Comparison of ENCODE assay signal across 35 cellular contexts in the genomic region with DNA sequence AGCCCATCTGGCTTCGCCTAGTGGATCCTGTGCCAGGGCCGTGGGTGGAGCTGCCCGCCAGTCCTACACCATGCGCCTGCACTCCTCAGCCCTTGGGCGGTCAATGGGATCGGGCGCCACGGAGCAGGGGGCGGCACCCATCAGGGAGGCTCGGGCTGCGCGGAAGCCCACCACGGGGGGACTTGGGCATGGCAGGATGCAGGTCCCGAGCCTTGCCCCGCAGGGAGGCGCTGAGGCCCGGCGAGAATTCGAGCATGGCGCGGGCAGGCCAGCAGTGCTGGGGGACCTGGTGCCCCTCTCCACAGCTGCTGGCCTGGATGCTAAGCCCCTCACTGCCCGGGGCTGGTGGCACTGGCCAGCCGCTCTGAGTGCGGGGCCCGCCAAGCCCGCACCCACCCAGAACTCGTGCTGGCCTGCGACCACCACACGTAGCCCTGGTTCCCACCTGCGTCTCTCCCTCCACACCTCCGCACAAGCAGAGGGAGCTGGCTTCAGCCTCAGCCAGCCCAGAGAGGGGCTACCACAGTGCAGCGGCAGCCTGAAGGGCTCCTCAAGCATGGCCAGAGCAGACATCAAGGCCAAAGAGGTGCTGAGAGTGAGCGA. TPM values are rescaled to one million over a fixed set of nuclear protein-coding genes. Genes with fewer than 3 reads are reported as not detected.
"Had no signal": no experiment of that assay in that cellular context is flagged by ENCODE, and none has a peak within 500 bp of the region (broad histone marks: within the 10 kb centered on the region; RNA-seq: fewer than 3 reads in every experiment).

No MANE protein-coding gene starts in this region.

- ATAC-seq: activated CD4-positive, alpha-beta T cell treated with anti-CD3 and anti-CD28 coated beads for 36 hours; activated CD8-positive, alpha-beta memory T cell treated with anti-CD3 and anti-CD28 coated beads, Interleukin-2, amount 10 ng/mL, durations not matched to agents 7 days and 5 days; activated CD8-positive, alpha-beta T cell treated with anti-CD3 and anti-CD28 coated beads, Interleukin-2, amount 10 ng/mL, durations not matched to agents 7 days and 5 days; activated naive CD8-positive, alpha-beta T cell treated with anti-CD3 and anti-CD28 coated beads, Interleukin-2, amount 50 U/mL, for 24 hours had no signal

- DNase-seq: activated B cell treated with CpG ODN at 0.5 μM for 24 hours; activated CD4-positive, alpha-beta memory T cell treated with anti-CD3 and anti-CD28 coated beads, Interleukin-2, amount 10 ng/mL, durations not matched to agents 7 days and 5 days; activated CD4-positive, alpha-beta T cell treated with anti-CD3 and anti-CD28 coated beads for 1 hour; activated CD4-positive, alpha-beta T cell treated with anti-CD3 and anti-CD28 coated beads for 36 hours; activated CD4-positive, alpha-beta T cell treated with anti-CD3 and anti-CD28 coated beads for 48 hours; activated CD4-positive, alpha-beta T cell treated with anti-CD3 and anti-CD28 coated beads, Interleukin-2, amount 10 ng/mL, durations not matched to agents 7 days and 5 days; activated CD4-positive, alpha-beta T cell treated with anti-CD3 and anti-CD28 coated beads, Interleukin-2, amount 50 U/mL, for 48 hours; activated CD8-positive, alpha-beta memory T cell treated with anti-CD3 and anti-CD28 coated beads for 24 hours; activated CD8-positive, alpha-beta memory T cell treated with anti-CD3 and anti-CD28 coated beads, Interleukin-2, amount 10 ng/mL, durations not matched to agents 7 days and 5 days; activated CD8-positive, alpha-beta memory T cell treated with anti-CD3 and anti-CD28 coated beads, Interleukin-2, amount 50 U/mL, for 48 hours; activated CD8-positive, alpha-beta T cell treated with anti-CD3 and anti-CD28 coated beads, Interleukin-2, amount 10 ng/mL, durations not matched to agents 7 days and 5 days; activated effector memory CD4-positive, alpha-beta T cell treated with Interleukin-2 at 50 U/mL for 16 hours; activated gamma-delta T cell; activated naive CD4-positive, alpha-beta T cell treated with anti-CD3 and anti-CD28 coated beads, Interleukin-2, amount 10 ng/mL, durations not matched to agents 7 days and 5 days; activated naive CD4-positive, alpha-beta T cell treated with Interleukin-2 at 50 U/mL for 16 hours; activated naive CD8-positive, alpha-beta T cell treated with anti-CD3 and anti-CD28 coated beads, Interleukin-2, amount 10 ng/mL, durations not matched to agents 7 days and 5 days; activated naive CD8-positive, alpha-beta T cell treated with anti-CD3 and anti-CD28 coated beads, Interleukin-2, amount 50 U/mL, for 24 hours; activated T-cell treated with anti-CD3 and anti-CD28 coated beads, Interleukin-2, amount 50 U/mL, for 24 hours; activated T-cell treated with anti-CD3 and anti-CD28 coated beads, Interleukin-2, amount 50 U/mL, for 48 hours; amygdala; SW 1271; T-helper 2 cell; T-helper 9 cell had no signal

- H3K36me3 ChIP-seq: ascending aorta, cardiac muscle cell had no signal

- H3K4me3 Mint-ChIP-seq: activated B cell treated with CpG ODN at 0.5 μM for 24 hours; activated CD4-positive, alpha-beta T cell treated with anti-CD3 and anti-CD28 coated beads, Interleukin-2, amount 10 ng/mL, durations not matched to agents 7 days and 5 days; activated CD8-positive, alpha-beta T cell treated with anti-CD3 and anti-CD28 coated beads, Interleukin-2, amount 10 ng/mL, durations not matched to agents 7 days and 5 days; activated naive CD4-positive, alpha-beta T cell treated with anti-CD3 and anti-CD28 coated beads, Interleukin-2, amount 10 ng/mL, durations not matched to agents 7 days and 5 days; activated naive CD4-positive, alpha-beta T cell treated with anti-CD3 and anti-CD28 coated beads, Interleukin-2, amount 50 U/mL, for 24 hours; brain; T-helper 1 cell treated with Interleukin-12 subunit alpha and Interleukin-12 subunit beta and Interleukin-4 antibody, amounts not matched to agents 30 μg/mL and 1 μg/mL, for 36 hours had no signal

- H3K4me3 ChIP-seq: ascending aorta, cardiac muscle cell had no signal

- H3K4me1 Mint-ChIP-seq: activated B cell treated with CpG ODN at 0.5 μM for 24 hours; activated CD4-positive, alpha-beta T cell treated with anti-CD3 and anti-CD28 coated beads, Interleukin-2, amount 10 ng/mL, durations not matched to agents 7 days and 5 days; activated CD8-positive, alpha-beta memory T cell treated with anti-CD3 and anti-CD28 coated beads, Interleukin-2, amount 10 ng/mL, durations not matched to agents 7 days and 5 days; activated naive CD4-positive, alpha-beta T cell treated with anti-CD3 and anti-CD28 coated beads, Interleukin-2, amount 10 ng/mL, durations not matched to agents 7 days and 5 days; brain; central memory CD8-positive, alpha-beta T cell had no signal

- H3K27ac ChIP-seq: ascending aorta, cardiac muscle cell, VCaP had no signal

- H3K9me3 Mint-ChIP-seq: activated CD4-positive, alpha-beta memory T cell treated with anti-CD3 and anti-CD28 coated beads, Interleukin-2, amount 10 ng/mL, durations not matched to agents 7 days and 5 days; activated CD4-positive, alpha-beta T cell treated with anti-CD3 and anti-CD28 coated beads, Interleukin-2, amount 10 ng/mL, durations not matched to agents 7 days and 5 days; activated naive CD4-positive, alpha-beta T cell treated with anti-CD3 and anti-CD28 coated beads, Interleukin-2, amount 10 ng/mL, durations not matched to agents 7 days and 5 days; activated naive CD4-positive, alpha-beta T cell treated with anti-CD3 and anti-CD28 coated beads, Interleukin-2, amount 50 U/mL, for 24 hours; activated naive CD8-positive, alpha-beta T cell treated with anti-CD3 and anti-CD28 coated beads, Interleukin-2, amount 10 ng/mL, durations not matched to agents 7 days and 5 days; activated T-cell treated with anti-CD3 and anti-CD28 coated beads, Interleukin-2, amount 50 U/mL, for 24 hours; activated T-helper 2 cell treated with anti-CD3 and anti-CD28 coated beads, Interferon-gamma antibody, Interleukin-2, Interleukin-4, amounts not matched to agents 10 μg/mL and 5 μg/mL and 100 μg/mL, durations not matched to agents 14 hours and 24 hours and 36 hours; central memory CD8-positive, alpha-beta T cell; T-helper 1 cell treated with Interleukin-12 subunit alpha and Interleukin-12 subunit beta and Interleukin-4 antibody, amounts not matched to agents 30 μg/mL and 1 μg/mL, for 36 hours; T-helper 2 cell treated with Interferon-gamma antibody and Interleukin-4, amounts not matched to agents 5 μg/mL and 100 μg/mL, for 36 hours had no signal

- H3K27me3 ChIP-seq: ascending aorta, cardiac muscle cell had no signal

- H3K27me3 Mint-ChIP-seq: activated B cell treated with CpG ODN at 0.5 μM for 24 hours had no signal

- H3K4me1 ChIP-seq: ascending aorta had no signal

- H3K36me3 Mint-ChIP-seq: activated CD8-positive, alpha-beta memory T cell treated with anti-CD3 and anti-CD28 coated beads, Interleukin-2, amount 10 ng/mL, durations not matched to agents 7 days and 5 days; activated naive CD4-positive, alpha-beta T cell treated with anti-CD3 and anti-CD28 coated beads, Interleukin-2, amount 10 ng/mL, durations not matched to agents 7 days and 5 days; activated naive CD4-positive, alpha-beta T cell treated with anti-CD3 and anti-CD28 coated beads, Interleukin-2, amount 50 U/mL, for 24 hours; activated naive CD8-positive, alpha-beta T cell; activated naive CD8-positive, alpha-beta T cell treated with anti-CD3 and anti-CD28 coated beads, Interleukin-2, amount 10 ng/mL, durations not matched to agents 7 days and 5 days; brain had no signal

- FAIRE-seq: bronchial epithelial cell, TTC549 had no signal

- H3K27ac Mint-ChIP-seq: activated B cell treated with CpG ODN at 0.5 μM for 24 hours; activated CD4-positive, alpha-beta memory T cell treated with anti-CD3 and anti-CD28 coated beads, Interleukin-2, amount 10 ng/mL, durations not matched to agents 7 days and 5 days; activated CD4-positive, alpha-beta T cell treated with anti-CD3 and anti-CD28 coated beads for 36 hours; activated CD4-positive, alpha-beta T cell treated with anti-CD3 and anti-CD28 coated beads, Interleukin-2, amount 10 ng/mL, durations not matched to agents 7 days and 5 days; activated CD8-positive, alpha-beta memory T cell treated with anti-CD3 and anti-CD28 coated beads, Interleukin-2, amount 10 ng/mL, durations not matched to agents 7 days and 5 days; activated CD8-positive, alpha-beta T cell treated with anti-CD3 and anti-CD28 coated beads, Interleukin-2, amount 10 ng/mL, durations not matched to agents 7 days and 5 days; activated naive CD4-positive, alpha-beta T cell treated with anti-CD3 and anti-CD28 coated beads, Interleukin-2, amount 10 ng/mL, durations not matched to agents 7 days and 5 days; activated naive CD4-positive, alpha-beta T cell treated with anti-CD3 and anti-CD28 coated beads, Interleukin-2, amount 50 U/mL, for 24 hours; activated naive CD8-positive, alpha-beta T cell; activated naive CD8-positive, alpha-beta T cell treated with anti-CD3 and anti-CD28 coated beads, Interleukin-2, amount 10 ng/mL, durations not matched to agents 7 days and 5 days; activated naive CD8-positive, alpha-beta T cell treated with anti-CD3 and anti-CD28 coated beads, Interleukin-2, amount 50 U/mL, for 24 hours; activated T-cell treated with anti-CD3 and anti-CD28 coated beads, Interleukin-2, amount 50 U/mL, for 24 hours; activated T-helper 2 cell treated with anti-CD3 and anti-CD28 coated beads, Interferon-gamma antibody, Interleukin-2, Interleukin-4, amounts not matched to agents 10 μg/mL and 5 μg/mL and 100 μg/mL, durations not matched to agents 14 hours and 24 hours and 36 hours; brain; T-helper 1 cell treated with Interleukin-12 subunit alpha and Interleukin-12 subunit beta and Interleukin-4 antibody, amounts not matched to agents 30 μg/mL and 1 μg/mL, for 36 hours; T-helper 2 cell treated with Interferon-gamma antibody and Interleukin-4, amounts not matched to agents 5 μg/mL and 100 μg/mL, for 36 hours had no signal

RNA-seq across cellular contexts. Expression of a gene that starts 52.4 kb away (rescaled TPM):
- total RNA-seq: activated B cell treated with CpG ODN at 0.5 μM for 24 hours; activated CD4-positive, alpha-beta memory T cell treated with anti-CD3 and anti-CD28 coated beads, Interleukin-2, amount 10 ng/mL, durations not matched to agents 7 days and 5 days; activated CD4-positive, alpha-beta T cell treated with anti-CD3 and anti-CD28 coated beads for 36 hours; activated CD4-positive, alpha-beta T cell treated with anti-CD3 and anti-CD28 coated beads, Interleukin-2, amount 10 ng/mL, durations not matched to agents 7 days and 5 days; activated CD8-positive, alpha-beta memory T cell treated with anti-CD3 and anti-CD28 coated beads, Interleukin-2, amount 10 ng/mL, durations not matched to agents 7 days and 5 days; activated CD8-positive, alpha-beta T cell treated with anti-CD3 and anti-CD28 coated beads, Interleukin-2, amount 10 ng/mL, durations not matched to agents 7 days and 5 days; activated naive CD8-positive, alpha-beta T cell treated with anti-CD3 and anti-CD28 coated beads, Interleukin-2, amount 10 ng/mL, durations not matched to agents 7 days and 5 days; activated T-helper 2 cell treated with anti-CD3 and anti-CD28 coated beads, Interferon-gamma antibody, Interleukin-2, Interleukin-4, amounts not matched to agents 10 μg/mL and 5 μg/mL and 100 μg/mL, durations not matched to agents 14 hours and 24 hours and 36 hours; ascending aorta; cardiac muscle cell had no signal
- polyA plus RNA-seq: cardiac muscle cell had no signal
